24 cellular contexts compared by ENCODE assay signal in the genomic region with DNA sequence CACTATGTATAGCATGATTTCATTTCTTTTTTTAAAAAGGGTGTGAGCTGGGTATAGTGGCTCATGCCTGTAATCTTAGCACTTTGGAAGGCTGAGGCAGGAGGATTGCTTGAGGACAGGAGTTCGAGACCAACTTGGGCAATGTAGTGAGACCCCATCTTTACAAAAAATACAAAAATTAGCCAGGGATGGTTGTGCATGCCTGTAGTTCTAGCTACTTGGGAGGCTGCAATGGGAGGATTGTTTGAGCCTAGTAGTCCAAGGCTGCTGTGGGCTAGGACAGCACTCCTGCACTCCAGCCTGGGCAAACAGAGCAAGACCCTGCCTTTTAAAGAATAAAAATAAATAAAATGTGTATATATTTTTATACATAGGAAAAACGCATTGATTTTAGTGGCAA.
"Had no signal": no experiment of that assay in that cellular context is flagged by ENCODE, and none has a peak within 500 bp of the region (broad histone marks: within the 10 kb centered on the region; RNA-seq: fewer than 3 reads in every experiment).

No MANE protein-coding gene starts in this region.

- H3K27ac Mint-ChIP-seq: activated CD4-positive, alpha-beta memory T cell treated with anti-CD3 and anti-CD28 coated beads for 36 hours; activated CD4-positive, alpha-beta T cell treated with anti-CD3 and anti-CD28 coated beads, Interleukin-2, amount 10 ng/mL, durations not matched to agents 7 days and 5 days; activated naive CD8-positive, alpha-beta T cell treated with anti-CD3 and anti-CD28 coated beads, Interleukin-2, amount 10 ng/mL, durations not matched to agents 7 days and 5 days; T-cell had no signal

- ATAC-seq: T-cell had no signal

- H3K4me3 ChIP-seq: Peyer's patch had no signal

- H3K36me3 Mint-ChIP-seq: activated CD4-positive, alpha-beta memory T cell treated with anti-CD3 and anti-CD28 coated beads for 36 hours had no signal

- H3K36me3 ChIP-seq: Peyer's patch had no signal

- H3K9me3 Mint-ChIP-seq: activated CD4-positive, alpha-beta memory T cell treated with anti-CD3 and anti-CD28 coated beads for 36 hours; activated CD4-positive, alpha-beta T cell treated with anti-CD3 and anti-CD28 coated beads, Interleukin-2, amount 10 ng/mL, durations not matched to agents 7 days and 5 days; central memory CD8-positive, alpha-beta T cell; T-cell had no signal

- H3K27me3 ChIP-seq: Peyer's patch had no signal

- H3K4me3 Mint-ChIP-seq: activated CD4-positive, alpha-beta memory T cell treated with anti-CD3 and anti-CD28 coated beads for 36 hours; activated CD4-positive, alpha-beta T cell treated with anti-CD3 and anti-CD28 coated beads, Interleukin-2, amount 10 ng/mL, durations not matched to agents 7 days and 5 days; activated naive CD8-positive, alpha-beta T cell treated with anti-CD3 and anti-CD28 coated beads, Interleukin-2, amount 10 ng/mL, durations not matched to agents 7 days and 5 days; central memory CD8-positive, alpha-beta T cell; T-cell had no signal

- DNase-seq: activated CD4-positive, alpha-beta memory T cell treated with anti-CD3 and anti-CD28 coated beads for 36 hours; activated CD4-positive, alpha-beta T cell treated with anti-CD3 and anti-CD28 coated beads, Interleukin-2, amount 10 ng/mL, durations not matched to agents 7 days and 5 days; activated CD4-positive, CD25-positive, alpha-beta regulatory T cell; activated CD8-positive, alpha-beta memory T cell treated with anti-CD3 and anti-CD28 coated beads, Interleukin-2, amount 50 U/mL, for 4 hours; activated naive CD4-positive, alpha-beta T cell treated with anti-CD3 and anti-CD28 coated beads, Interleukin-2, amount 50 U/mL, for 16 hours; activated naive CD8-positive, alpha-beta T cell treated with anti-CD3 and anti-CD28 coated beads, Interleukin-2, amount 10 ng/mL, durations not matched to agents 7 days and 5 days; aorta; KG1; MV-4-11; NCI-H1092 treated with DMSO at 0.1 percent for 48 hours; NCI-H1417 treated with DMSO at 0.1 percent for 48 hours; NCI-H1694; NCI-H2029; NCI-H510A treated with DMSO at 0.1 percent for 48 hours; NCI-H69; NK-92 treated with Interleukin-12 subunit alpha and Interleukin-12 subunit beta, amount 100 ng/mL, for 24 hours; OCI-M1; Peyer's patch; SHP77 treated with DMSO at 0.1 percent for 48 hours; T-cell; T-helper 2 cell; T1000 had no signal

- H3K9me3 ChIP-seq: Peyer's patch had no signal

- H3K27me3 Mint-ChIP-seq: activated CD4-positive, alpha-beta memory T cell treated with anti-CD3 and anti-CD28 coated beads for 36 hours; activated CD4-positive, alpha-beta T cell treated with anti-CD3 and anti-CD28 coated beads, Interleukin-2, amount 10 ng/mL, durations not matched to agents 7 days and 5 days; activated naive CD8-positive, alpha-beta T cell treated with anti-CD3 and anti-CD28 coated beads, Interleukin-2, amount 10 ng/mL, durations not matched to agents 7 days and 5 days; central memory CD8-positive, alpha-beta T cell; T-cell had no signal

- H3K27ac ChIP-seq: RWPE1 had no signal
